Comparison of ENCODE assay signal across 9 cellular contexts in the genomic region with DNA sequence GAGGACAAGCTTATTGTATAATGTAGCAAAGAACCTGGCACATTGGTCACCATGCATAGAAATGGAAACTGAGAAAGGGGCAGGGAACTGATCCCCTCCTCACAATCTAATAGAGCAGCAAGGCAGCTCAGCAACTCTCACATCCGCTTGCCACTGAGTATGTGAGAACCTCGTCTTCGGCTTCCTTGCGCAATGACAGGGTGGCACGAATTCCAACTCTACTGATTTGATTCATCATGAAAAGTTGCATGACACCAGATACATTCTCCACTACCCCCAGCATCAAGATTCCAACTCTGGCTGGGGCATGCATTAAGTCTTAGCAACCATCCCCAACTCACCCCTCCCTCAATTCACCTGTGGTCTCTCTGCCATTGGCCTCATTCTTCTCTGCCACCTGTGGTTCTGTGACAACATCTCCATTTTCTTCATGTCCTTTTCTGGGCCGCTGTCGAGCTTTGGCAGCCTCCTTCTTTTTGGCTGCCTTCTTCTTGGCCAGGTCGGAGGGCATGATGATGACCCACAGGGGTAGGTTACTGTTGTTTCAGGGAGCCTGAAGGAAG. TPM values are rescaled to one million over a fixed set of nuclear protein-coding genes. Genes with fewer than 3 reads are reported as not detected.
DNase-seq lines count a peak whose midpoint lies in the region; ATAC-seq and TF ChIP-seq lines count a peak whose summit lies in the region.
"Had no signal": no experiment of that assay in that cellular context is flagged by ENCODE, and none has a peak within 500 bp of the region (broad histone marks: within the 10 kb centered on the region; RNA-seq: fewer than 3 reads in every experiment).

No MANE protein-coding gene starts in this region.

- no peaks in the 10 kb centered on the region for H3K27me3 ChIP-seq in kidney epithelial cell (ENCODE audit: control insufficient read depth, insufficient read depth, low read length)
- no peaks in the 10 kb centered on the region for H3K27me3 ChIP-seq in thymus (ENCODE audit: control insufficient read depth, insufficient read depth)

- peak overlapping the region; percentile 95 for H3K4me3 ChIP-seq in kidney epithelial cell (ENCODE audit: low read depth, low read length)
- H3K4me3 ChIP-seq in thymus (ENCODE audit: low read length) = peak overlapping the region; percentile 55

- TF ChIP-seq CTCF in kidney epithelial cell (IDR thresholded peaks at IDR 0.05; ENCODE audit: insufficient read depth, low read length, poor library complexity, severe bottlenecking) = no peak

- H3K4me3 Mint-ChIP-seq in activated T-cell treated with anti-CD3 and anti-CD28 coated beads, Interleukin-2, amount 50 U/mL, for 24 hours = peak overlapping the region; percentile 96
- peak overlapping the region; percentile 99 for H3K4me3 Mint-ChIP-seq in activated T-helper 2 cell treated with anti-CD3 and anti-CD28 coated beads, Interferon-gamma antibody, Interleukin-2, Interleukin-4, amounts not matched to agents 10 μg/mL and 5 μg/mL and 100 μg/mL, durations not matched to agents 14 hours and 24 hours and 36 hours (ENCODE audit: low read depth)

- peak overlapping the region; percentile 97 for H3K27ac Mint-ChIP-seq in activated T-cell treated with anti-CD3 and anti-CD28 coated beads, Interleukin-2, amount 50 U/mL, for 24 hours
- H3K27ac Mint-ChIP-seq in activated T-helper 2 cell treated with anti-CD3 and anti-CD28 coated beads, Interferon-gamma antibody, Interleukin-2, Interleukin-4, amounts not matched to agents 10 μg/mL and 5 μg/mL and 100 μg/mL, durations not matched to agents 14 hours and 24 hours and 36 hours = peak overlapping the region; percentile 90

- H3K9me3 Mint-ChIP-seq in activated T-cell treated with anti-CD3 and anti-CD28 coated beads, Interleukin-2, amount 50 U/mL, for 24 hours = no peaks in the 10 kb centered on the region
- no peaks in the 10 kb centered on the region for H3K9me3 Mint-ChIP-seq in activated T-helper 2 cell treated with anti-CD3 and anti-CD28 coated beads, Interferon-gamma antibody, Interleukin-2, Interleukin-4, amounts not matched to agents 10 μg/mL and 5 μg/mL and 100 μg/mL, durations not matched to agents 14 hours and 24 hours and 36 hours

- H3K9me3 ChIP-seq in thymus (ENCODE audit: control insufficient read depth) = no peaks in the 10 kb centered on the region

- intact Hi-C loops in activated T-helper 2 cell treated with anti-CD3 and anti-CD28 coated beads, Interferon-gamma antibody, Interleukin-2, Interleukin-4, amounts not matched to agents 10 μg/mL and 5 μg/mL and 100 μg/mL, durations not matched to agents 14 hours and 24 hours and 36 hours (cut with micrococcal nuclease) = loop anchor here (5.0 to 10.0 kb wide), 2 partner anchors 141 to 291 kb away; a partner anchor contains a TSS

- no peaks in the 10 kb centered on the region for H3K27me3 Mint-ChIP-seq in activated T-cell treated with anti-CD3 and anti-CD28 coated beads, Interleukin-2, amount 50 U/mL, for 24 hours
- peaks cover 4% of the 10 kb centered on the region for H3K27me3 Mint-ChIP-seq in activated T-helper 2 cell treated with anti-CD3 and anti-CD28 coated beads, Interferon-gamma antibody, Interleukin-2, Interleukin-4, amounts not matched to agents 10 μg/mL and 5 μg/mL and 100 μg/mL, durations not matched to agents 14 hours and 24 hours and 36 hours (ENCODE audit: low read depth)

- H3K27ac ChIP-seq in thymus (ENCODE audit: low read depth) = no peak overlapping the region

- H3K36me3 Mint-ChIP-seq in activated T-cell treated with anti-CD3 and anti-CD28 coated beads, Interleukin-2, amount 50 U/mL, for 24 hours (ENCODE audit: low read depth) = peaks cover 60% of the 10 kb centered on the region
- peaks cover 52% of the 10 kb centered on the region for H3K36me3 Mint-ChIP-seq in activated T-helper 2 cell treated with anti-CD3 and anti-CD28 coated beads, Interferon-gamma antibody, Interleukin-2, Interleukin-4, amounts not matched to agents 10 μg/mL and 5 μg/mL and 100 μg/mL, durations not matched to agents 14 hours and 24 hours and 36 hours (ENCODE audit: low read depth)

- peaks cover 4% of the 10 kb centered on the region for H3K36me3 ChIP-seq in kidney epithelial cell (ENCODE audit: control insufficient read depth, insufficient read depth, low read length)
- peaks cover 30% of the 10 kb centered on the region for H3K36me3 ChIP-seq in thymus (ENCODE audit: control insufficient read depth, insufficient read depth)

- peaks cover 6% of the 10 kb centered on the region for H3K4me1 ChIP-seq in thymus (ENCODE audit: control insufficient read depth, insufficient read depth, low read length)

- ATAC-seq in GM21619 (IDR thresholded peaks at IDR 0.05; ENCODE audit: unreplicated experiment) (no peak), GM18511 (IDR thresholded peaks at IDR 0.05; ENCODE audit: unreplicated experiment) (no peak)

- WGBS in thymus = 78% methylated on average over 8 of the region's 8 CpGs

- no peak for DNase-seq in activated T-cell treated with anti-CD3 and anti-CD28 coated beads, Interleukin-2, amount 50 U/mL, for 24 hours
- DNase-seq in activated T-cell treated with anti-CD3 and anti-CD28 coated beads, Interleukin-2, amount 50 U/mL, for 48 hours = no peak
- no peak for DNase-seq in activated T-helper 2 cell treated with anti-CD3 and anti-CD28 coated beads, Interferon-gamma antibody, Interleukin-2, Interleukin-4, amounts not matched to agents 10 μg/mL and 5 μg/mL and 100 μg/mL, durations not matched to agents 14 hours and 24 hours and 36 hours (ENCODE audit: low spot score)
- DNase-seq in kidney epithelial cell (ENCODE audit: low read depth) = no peak
- DNase-seq in NCI-H345 treated with DMSO at 0.1 percent for 48 hours (lab: John Stamatoyannopoulos, UW; ENCODE audit: unreplicated experiment) = no peak
- DNase-seq: NCI-H2171 treated with DMSO at 0.1 percent for 48 hours had no signal

- peaks cover 36% of the 10 kb centered on the region for H3K4me1 Mint-ChIP-seq in activated T-cell treated with anti-CD3 and anti-CD28 coated beads, Interleukin-2, amount 50 U/mL, for 24 hours (ENCODE audit: low read depth)
- peaks cover 20% of the 10 kb centered on the region for H3K4me1 Mint-ChIP-seq in activated T-helper 2 cell treated with anti-CD3 and anti-CD28 coated beads, Interferon-gamma antibody, Interleukin-2, Interleukin-4, amounts not matched to agents 10 μg/mL and 5 μg/mL and 100 μg/mL, durations not matched to agents 14 hours and 24 hours and 36 hours (ENCODE audit: low read depth)

RNA-seq across cellular contexts. Expression of a gene that starts 1.0 kb away (rescaled TPM):
- 63.4 and 69.2 TPM in 2 replicates for total RNA-seq in activated T-helper 2 cell treated with anti-CD3 and anti-CD28 coated beads, Interferon-gamma antibody, Interleukin-2, Interleukin-4, amounts not matched to agents 10 μg/mL and 5 μg/mL and 100 μg/mL, durations not matched to agents 14 hours and 24 hours and 36 hours
- total RNA-seq in kidney epithelial cell = 75.4 and 78.9 TPM in 2 replicates
- polyA plus RNA-seq in thymus = 18.9 TPM

RNA-seq across cellular contexts. Expression of a gene that starts 6.3 kb away (rescaled TPM):
- 43.8 and 46.0 TPM in 2 replicates for total RNA-seq in activated T-helper 2 cell treated with anti-CD3 and anti-CD28 coated beads, Interferon-gamma antibody, Interleukin-2, Interleukin-4, amounts not matched to agents 10 μg/mL and 5 μg/mL and 100 μg/mL, durations not matched to agents 14 hours and 24 hours and 36 hours
- total RNA-seq in kidney epithelial cell = 60.0 and 83.9 TPM in 2 replicates
- polyA plus RNA-seq in thymus = 35.2 TPM

RNA-seq across cellular contexts. Expression of a gene that starts 15.7 kb away (rescaled TPM):
- not detected in 2 replicates for total RNA-seq in activated T-helper 2 cell treated with anti-CD3 and anti-CD28 coated beads, Interferon-gamma antibody, Interleukin-2, Interleukin-4, amounts not matched to agents 10 μg/mL and 5 μg/mL and 100 μg/mL, durations not matched to agents 14 hours and 24 hours and 36 hours
- not detected in 2 replicates for total RNA-seq in kidney epithelial cell
- 0.25 TPM for polyA plus RNA-seq in thymus

RNA-seq across cellular contexts. Expression of a gene that starts 22.5 kb away (rescaled TPM):
- total RNA-seq in activated T-helper 2 cell treated with anti-CD3 and anti-CD28 coated beads, Interferon-gamma antibody, Interleukin-2, Interleukin-4, amounts not matched to agents 10 μg/mL and 5 μg/mL and 100 μg/mL, durations not matched to agents 14 hours and 24 hours and 36 hours = 2.9 and 3.3 TPM in 2 replicates
- 12.6 and 28.7 TPM in 2 replicates for total RNA-seq in kidney epithelial cell
- 9.6 TPM for polyA plus RNA-seq in thymus

RNA-seq across cellular contexts. Expression of a gene that starts 39.0 kb away (rescaled TPM):
- not detected in 2 replicates for total RNA-seq in activated T-helper 2 cell treated with anti-CD3 and anti-CD28 coated beads, Interferon-gamma antibody, Interleukin-2, Interleukin-4, amounts not matched to agents 10 μg/mL and 5 μg/mL and 100 μg/mL, durations not matched to agents 14 hours and 24 hours and 36 hours
- total RNA-seq in kidney epithelial cell = not detected in 2 replicates
- polyA plus RNA-seq in thymus = 0.05 TPM
